ENCODE assay signal across 14 cellular contexts in the genomic region with DNA sequence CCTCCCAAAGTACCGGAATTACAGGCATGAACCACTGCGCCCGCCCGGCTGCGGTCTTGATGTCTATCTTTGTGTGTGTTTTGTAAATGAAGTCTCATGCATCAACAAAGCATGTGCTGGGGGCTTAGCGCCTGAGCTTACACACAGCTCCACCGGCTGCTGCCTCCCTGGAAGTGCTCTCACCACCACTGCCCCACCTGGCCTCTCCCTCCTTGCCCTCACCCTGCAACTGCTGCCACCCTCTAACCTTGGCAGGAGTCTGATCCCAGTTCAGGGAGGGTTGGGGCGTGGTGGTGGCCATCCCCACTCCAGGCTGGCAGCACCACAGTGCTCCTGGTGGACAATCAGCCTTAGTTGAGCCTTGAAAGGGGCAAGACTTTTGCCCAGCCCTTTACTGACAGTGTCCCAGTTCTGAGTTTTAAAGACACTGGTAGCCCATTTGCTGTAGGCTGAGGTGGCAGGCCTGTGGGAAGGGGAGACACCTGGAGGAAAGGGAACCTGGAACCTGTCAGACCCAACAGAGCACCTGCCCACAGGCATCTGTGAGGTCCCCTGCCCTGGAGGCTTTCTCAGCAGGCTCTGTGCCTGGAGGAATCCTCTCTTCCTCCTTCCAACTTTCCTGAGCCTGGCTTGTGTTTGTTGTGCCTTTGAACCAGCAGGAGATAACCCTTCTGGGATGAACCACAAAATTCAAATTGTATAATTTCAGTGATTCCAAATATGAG. TPM values are rescaled to one million over a fixed set of nuclear protein-coding genes. Genes with fewer than 3 reads are reported as not detected.
A peak's percentile ranks its signal among the peaks of the same experiment; 100 is the strongest.
DNase-seq lines count a peak whose midpoint lies in the region; ATAC-seq and TF ChIP-seq lines count a peak whose summit lies in the region.
"Had no signal": no experiment of that assay in that cellular context is flagged by ENCODE, and none has a peak within 500 bp of the region (broad histone marks: within the 10 kb centered on the region; RNA-seq: fewer than 3 reads in every experiment).

No MANE protein-coding gene starts in this region.

- H3K4me1 ChIP-seq in left lung = peaks cover 4 to 26% of the 10 kb centered on the region in 2 donors
- H3K4me1 ChIP-seq in CD8-positive, alpha-beta memory T cell (ENCODE audit: insufficient read depth, low read length) = no peaks in the 10 kb centered on the region

- no peaks in the 10 kb centered on the region for H3K27me3 Mint-ChIP-seq in CD8-positive, alpha-beta memory T cell
- H3K27me3 Mint-ChIP-seq: brain; naive thymus-derived CD4-positive, alpha-beta T cell had no signal

- DNase-seq in GM12864 (ENCODE audit: low read depth) (no peak), WERI-Rb-1 (peak; percentile 20), left lung (peak in 1 of 2 donors; percentile 52), retinal pigment epithelial cell (ENCODE audit: low read depth) (no peak), NCI-H146 (lab: John Stamatoyannopoulos, UW) (no peak), NOMO-1 (lab: John Stamatoyannopoulos, UW; ENCODE audit: unreplicated experiment in 2 of 2) (no peak), CD1c-positive myeloid dendritic cell (ENCODE audit: extremely low spot score) (no peak)
- no peak for DNase-seq in CD8-positive, alpha-beta memory T cell
- DNase-seq: activated CD4-positive, alpha-beta T cell treated with anti-CD3 and anti-CD28 coated beads for 48 hours; activated naive CD4-positive, alpha-beta T cell treated with anti-CD3 and anti-CD28 coated beads, Interleukin-2, amount 50 U/mL, for 16 hours; naive thymus-derived CD4-positive, alpha-beta T cell; NCI-H187; T1000 had no signal

- peaks cover 0 to 20% (median 6%) of the 10 kb centered on the region in 3 donors for H3K36me3 Mint-ChIP-seq in CD8-positive, alpha-beta memory T cell

- no peaks in the 10 kb centered on the region for H3K9me3 Mint-ChIP-seq in CD8-positive, alpha-beta memory T cell
- H3K9me3 Mint-ChIP-seq: brain; naive thymus-derived CD4-positive, alpha-beta T cell had no signal

- TF ChIP-seq CTCF in GM12864 (IDR thresholded peaks at IDR 0.05; ENCODE audit: low read depth, low read length, missing control alignments) (peak; percentile 10), WERI-Rb-1 (IDR thresholded peaks at IDR 0.05; ENCODE audit: low read depth, low read length) (peak; percentile 33), left lung (IDR thresholded peaks at IDR 0.05) (no peak), retinal pigment epithelial cell (conservative IDR thresholded peaks at IDR 0.05; ENCODE audit: low read depth, low read length) (peak; percentile 5)

- intact Hi-C loops in left lung (cut with DNase I) = no loop called here

- no peak overlapping the region for H3K4me3 Mint-ChIP-seq in CD8-positive, alpha-beta memory T cell
- H3K4me3 Mint-ChIP-seq: brain; naive thymus-derived CD4-positive, alpha-beta T cell had no signal

- POLR2A ChIA-PET in CD8-positive, alpha-beta memory T cell (lab: Charles Lee) = interaction anchor here (1.0 kb wide), 1 partner anchor 45 kb away, joined by 3 read pairs; no protein-coding TSS in a partner anchor

- H3K27ac Mint-ChIP-seq in CD8-positive, alpha-beta memory T cell = peak overlapping the region in 1 of 8 donors; percentile 86

- peak; percentile 53 for ATAC-seq in left lung
- ATAC-seq: naive thymus-derived CD4-positive, alpha-beta T cell had no signal

- H3K4me1 Mint-ChIP-seq in CD8-positive, alpha-beta memory T cell = no peaks in the 10 kb centered on the region
- H3K4me1 Mint-ChIP-seq: naive thymus-derived CD4-positive, alpha-beta T cell had no signal

- no peak overlapping the region for H3K4me3 ChIP-seq in GM12864 (ENCODE audit: low read depth, low read length)
- H3K4me3 ChIP-seq in WERI-Rb-1 (ENCODE audit: low read depth, low read length) = no peak overlapping the region
- H3K4me3 ChIP-seq in left lung = no peak overlapping the region
- no peak overlapping the region for H3K4me3 ChIP-seq in retinal pigment epithelial cell (ENCODE audit: low read length)
- H3K4me3 ChIP-seq in CD8-positive, alpha-beta memory T cell (ENCODE audit: low read length) = no peak overlapping the region

- H3K9me3 ChIP-seq in WERI-Rb-1 (ENCODE audit: severe bottlenecking) (no peaks in the 10 kb centered on the region), left lung (no peaks in the 10 kb centered on the region)
- no peaks in the 10 kb centered on the region for H3K9me3 ChIP-seq in CD8-positive, alpha-beta memory T cell (ENCODE audit: low read length)

- H3K27ac ChIP-seq in WERI-Rb-1 = no peak overlapping the region
- H3K27ac ChIP-seq in left lung = no peak overlapping the region
- no peak overlapping the region for H3K27ac ChIP-seq in CD8-positive, alpha-beta memory T cell (ENCODE audit: low read depth, low read length)

- CTCF ChIA-PET in CD8-positive, alpha-beta memory T cell (lab: Charles Lee) = interaction anchor here (2.8 kb wide), 1 partner anchor 82 kb away, joined by 16 read pairs; no protein-coding TSS in a partner anchor

- H3K27me3 ChIP-seq in WERI-Rb-1 (ENCODE audit: insufficient read depth, low read depth, severe bottlenecking) = no peaks in the 10 kb centered on the region
- no peaks in the 10 kb centered on the region for H3K27me3 ChIP-seq in left lung
- H3K27me3 ChIP-seq in CD8-positive, alpha-beta memory T cell (ENCODE audit: insufficient read depth, low read length, poor library complexity, severe bottlenecking) = no peaks in the 10 kb centered on the region

- H3K36me3 ChIP-seq in WERI-Rb-1 = peaks cover 5% of the 10 kb centered on the region
- peaks cover 4 to 32% of the 10 kb centered on the region in 2 donors for H3K36me3 ChIP-seq in left lung
- peaks cover 6% of the 10 kb centered on the region for H3K36me3 ChIP-seq in CD8-positive, alpha-beta memory T cell (ENCODE audit: insufficient read depth, low read length)

RNA-seq across cellular contexts. Expression of gene WEE1, which starts 42.4 kb away (rescaled TPM):
- 10 to 100 TPM; 20.7 to 28.9 TPM for total RNA-seq in left lung
- 10 to 100 TPM; 46.9 to 49.8 TPM for total RNA-seq in CD8-positive, alpha-beta memory T cell
- 8.1 TPM for polyA plus RNA-seq in CD8-positive, alpha-beta memory T cell

Comparison
In these comparisons a context has a peak if more than half of its experiments do, and no peak if none do; other contexts are left out.
1. CTCF ChIP-seq: peak in GM12864 (single experiment), WERI-Rb-1 (single experiment) and retinal pigment epithelial cell (single experiment); none in left lung (0 of 2).